In genomic region chr5:156109317-156110023, GRCh38 we compare ENCODE assay signal across 22 cellular contexts.
DNase-seq lines count a peak whose midpoint lies in the region; ATAC-seq and TF ChIP-seq lines count a peak whose summit lies in the region.
"Had no signal": no experiment of that assay in that cellular context is flagged by ENCODE, and none has a peak within 500 bp of the region (broad histone marks: within the 10 kb centered on the region; RNA-seq: fewer than 3 reads in every experiment).

No MANE protein-coding gene starts in this region.

- ATAC-seq in GM21447 (IDR thresholded peaks at IDR 0.05; ENCODE audit: unreplicated experiment) (no peak), HG03354 (IDR thresholded peaks at IDR 0.05; ENCODE audit: poor library complexity, severe bottlenecking, unreplicated experiment) (no peak), left ventricle myocardium superior (no peak)
- ATAC-seq: CD8-positive, alpha-beta T cell had no signal

- H3K4me2 ChIP-seq in hepatocyte = no peak overlapping the region

- no peaks in the 10 kb centered on the region for H3K36me3 ChIP-seq in adipocyte (ENCODE audit: control insufficient read depth, insufficient read depth, low read length, severe bottlenecking)
- no peaks in the 10 kb centered on the region for H3K36me3 ChIP-seq in hepatocyte (replicated peaks; ENCODE audit: insufficient read depth, low read depth)
- H3K36me3 ChIP-seq: MG63 had no signal

- WGBS in hepatocyte (ENCODE audit: low lambda C conversion rate, missing lambda C conversion rate) = 70% methylated on average over 2 of the region's 2 CpGs

- intact Hi-C loops in left ventricle myocardium superior (cut with micrococcal nuclease) = no loop called here

- H3K9me2 ChIP-seq in hepatocyte (replicated peaks; ENCODE audit: insufficient read depth) = no peaks in the 10 kb centered on the region

- H3K27me3 ChIP-seq in adipocyte (replicated peaks; ENCODE audit: control insufficient read depth, insufficient read depth, low read length) (no peaks in the 10 kb centered on the region), hepatocyte (no peaks in the 10 kb centered on the region)
- H3K27me3 ChIP-seq: MG63 had no signal

- no peak for TF ChIP-seq CTCF in hepatocyte (IDR thresholded peaks at IDR 0.05; ENCODE audit: poor library complexity)

- H3K4me3 ChIP-seq in adipocyte (ENCODE audit: low read length) = no peak overlapping the region
- no peak overlapping the region for H3K4me3 ChIP-seq in hepatocyte
- H3K4me3 ChIP-seq: MG63 had no signal

- H3K27ac ChIP-seq in hepatocyte = peak overlapping the region; percentile 18
- H3K27ac ChIP-seq: 22Rv1, RWPE1 had no signal

- H3K9me3 ChIP-seq in adipocyte (ENCODE audit: control insufficient read depth, low read length) (no peaks in the 10 kb centered on the region), hepatocyte (ENCODE audit: low read depth) (no peaks in the 10 kb centered on the region)
- H3K9me3 ChIP-seq: MG63 had no signal

- H2AFZ ChIP-seq in hepatocyte = no peak overlapping the region

- no peak overlapping the region for H3K9ac ChIP-seq in adipocyte (ENCODE audit: low read length)

- H3K79me2 ChIP-seq in hepatocyte = no peaks in the 10 kb centered on the region

- H4K20me1 ChIP-seq in hepatocyte (ENCODE audit: insufficient read depth, poor library complexity, severe bottlenecking) = no peaks in the 10 kb centered on the region

- DNase-seq in NCI-H82 (lab: John Stamatoyannopoulos, UW) (peak; percentile 31), NCI-H82 treated with DMSO at 0.1 percent for 48 hours (lab: John Stamatoyannopoulos, UW; ENCODE audit: unreplicated experiment) (no peak), adipocyte (ENCODE audit: low read depth) (peak; percentile 32), hepatocyte (ENCODE audit: low spot score) (no peak), left ventricle myocardium superior (no peak), HT-29 (ENCODE audit: low spot score) (no peak)
- DNase-seq: AML-193; C1 segment of cervical spinal cord; Calu3; CD8-positive, alpha-beta T cell; DMS153; GDM1; MG63; NCI-H1048; NCI-H1417 treated with DMSO at 0.1 percent for 48 hours; NCI-H187; NCI-H2107; NCI-H69 had no signal

- H3K4me1 ChIP-seq in adipocyte (ENCODE audit: control insufficient read depth, insufficient read depth, low read length) (no peaks in the 10 kb centered on the region), hepatocyte (ENCODE audit: insufficient read depth) (no peaks in the 10 kb centered on the region)

Comparison
In these comparisons a context has a peak if more than half of its experiments do, and no peak if none do; other contexts are left out.
1. DNase-seq: peak in NCI-H82 (single experiment) and adipocyte (single experiment); none in NCI-H82 treated with DMSO at 0.1 percent for 48 hours (single experiment), hepatocyte (single experiment), left ventricle myocardium superior (single experiment) and HT-29 (single experiment).